Comparison of ENCODE assay signal across 9 cellular contexts in genomic region chr7:43669286-43670081, GRCh38. TPM values are rescaled to one million over a fixed set of nuclear protein-coding genes. Genes with fewer than 3 reads are reported as not detected.
A peak's percentile ranks its signal among the peaks of the same experiment; 100 is the strongest.
DNase-seq lines count a peak whose midpoint lies in the region; ATAC-seq and TF ChIP-seq lines count a peak whose summit lies in the region.
"Had no signal": no experiment of that assay in that cellular context is flagged by ENCODE, and none has a peak within 500 bp of the region (broad histone marks: within the 10 kb centered on the region; RNA-seq: fewer than 3 reads in every experiment).

No MANE protein-coding gene starts in this region.

- peak overlapping the region; percentile 95 for H2BK12ac ChIP-seq in H9 (ENCODE audit: insufficient read length, low read depth, low read length)

- no peaks in the 10 kb centered on the region; the same call in 1 of the 2 replicates for H3K4me1 ChIP-seq in H9 (ENCODE audit: insufficient read depth, low read length)

- no peak overlapping the region for H2AFZ ChIP-seq in H9 (ENCODE audit: low read length)

- no peak overlapping the region for H4K91ac ChIP-seq in H9 (ENCODE audit: insufficient read length, low read depth, low read length)

- H3K4me1 Mint-ChIP-seq in H9 = peaks cover 24 to 31% of the 10 kb centered on the region in 2 experiments

- H4K5ac ChIP-seq in H9 (ENCODE audit: insufficient read length, low read depth, low read length) = no peak overlapping the region

- DNase-seq in H9 (peak; percentile 96), dermis blood vessel endothelial cell (peak; percentile 25), NCI-H1105 (lab: John Stamatoyannopoulos, UW) (no peak), NCI-H187 treated with DMSO at 0.1 percent for 48 hours (lab: John Stamatoyannopoulos, UW) (no peak), NK-92 (lab: John Stamatoyannopoulos, UW; ENCODE audit: unreplicated experiment) (no peak)
- peak; percentile 65 for DNase-seq in activated CD4-positive, alpha-beta T cell treated with anti-CD3 and anti-CD28 coated beads, Interleukin-2, amount 50 U/mL, for 1 hour
- peak; percentile 24 to 47 (median 35) for DNase-seq in stimulated activated CD4-positive, alpha-beta T cell treated with anti-CD3 and anti-CD28 coated beads, TNF-alpha, amount 100 ng/mL, for 1 hour (ENCODE audit: low read depth in 3 of 3, low spot score in 1 of 3)
- DNase-seq: SIG-M5 had no signal

- no peak overlapping the region for H2BK5ac ChIP-seq in H9 (ENCODE audit: insufficient read length, low read length)

- H3K4ac ChIP-seq in H9 (ENCODE audit: low read depth, low read length) = no peak overlapping the region; the same call in 1 of the 2 replicates

- H3K23ac ChIP-seq in H9 (ENCODE audit: insufficient read length, low read depth, low read length) = no peak overlapping the region

- peak overlapping the region; percentile 50 for H3K18ac ChIP-seq in H9 (ENCODE audit: insufficient read length, low read depth, low read length)

- no peak overlapping the region for H3K56ac ChIP-seq in H9 (ENCODE audit: insufficient read length, low read depth, low read length)

- no peak overlapping the region; the same call in 1 of the 2 replicates for H2BK15ac ChIP-seq in H9 (ENCODE audit: low read depth, low read length)

- peaks cover 13 to 50% of the 10 kb centered on the region in 2 experiments; a peak in 4 of 5 replicates for H3K9me3 Mint-ChIP-seq in H9

- H3K27me3 Mint-ChIP-seq in H9 (ENCODE audit: low read depth) = no peaks in the 10 kb centered on the region

- no peak for ATAC-seq in HG02763 (IDR thresholded peaks at IDR 0.05; ENCODE audit: unreplicated experiment)

- no peaks in the 10 kb centered on the region for H3K27me3 ChIP-seq in H9 (ENCODE audit: insufficient read depth, low read length)

- H3K36me3 Mint-ChIP-seq in H9 (ENCODE audit: insufficient read depth in 1 of 3, low read depth in 3 of 3) = peaks cover 23 to 51% (median 50%) of the 10 kb centered on the region in 3 experiments

- H2BK20ac ChIP-seq in H9 (ENCODE audit: low read depth, low read length, poor library complexity, severe bottlenecking) = peak overlapping the region; percentile 49

- H3K27ac Mint-ChIP-seq in H9 = peak overlapping the region; percentile 5 to 99 (median 92); a peak in 4 of 7 replicates

- H3K27ac ChIP-seq in H9 (ENCODE audit: insufficient read length, low read depth, low read length) = peak overlapping the region; percentile 73

- no peaks in the 10 kb centered on the region for H3K9me3 ChIP-seq in H9 (ENCODE audit: control insufficient read depth, low read depth, low read length)

- peak overlapping the region; percentile 48 for H2BK120ac ChIP-seq in H9 (ENCODE audit: low read depth, low read length, poor library complexity, severe bottlenecking)

- TF ChIP-seq CTCF in H9 (conservative IDR thresholded peaks at IDR 0.05) = no peak

- H3K14ac ChIP-seq in H9 (ENCODE audit: insufficient read depth, low read length) = no peak overlapping the region; the same call in 1 of the 2 replicates

- peak overlapping the region; percentile 10 for H3K9ac ChIP-seq in H9 (ENCODE audit: extremely low read depth, insufficient read length, low read length)

- H4K8ac ChIP-seq in H9 (replicated peaks; ENCODE audit: insufficient read length, low read depth, low read length) = no peak overlapping the region

- H4K20me1 ChIP-seq in H9 (ENCODE audit: control insufficient read depth, insufficient read depth, insufficient read length) = no peaks in the 10 kb centered on the region

- peak overlapping the region; percentile 70 for H3T11ph ChIP-seq in H9 (ENCODE audit: low read length)

- H3K23me2 ChIP-seq in H9 (ENCODE audit: insufficient read length, low read depth, low read length, poor library complexity, severe bottlenecking) = no peaks in the 10 kb centered on the region

- peaks cover 3% of the 10 kb centered on the region for H3K79me1 ChIP-seq in H9 (ENCODE audit: insufficient read depth, low read depth, low read length, poor library complexity, severe bottlenecking)

- peaks cover 22% of the 10 kb centered on the region; the same call in 1 of the 2 replicates for H3K79me2 ChIP-seq in H9 (ENCODE audit: insufficient read depth, low read length)

- peak overlapping the region in 1 of 2 experiments; percentile 39; a peak in 2 of 5 replicates for H3K4me3 Mint-ChIP-seq in H9

- no CpG with 5 or more reads among the region's 15 CpGs for WGBS in H9 (ENCODE audit: extremely low coverage, insufficient read length, low lambda C conversion rate)

- H2AK5ac ChIP-seq in H9 (ENCODE audit: insufficient read length, low read length) = no peak overlapping the region

- H3K4me2 ChIP-seq in H9 (ENCODE audit: insufficient read depth, insufficient read length, low read length) = peak overlapping the region; percentile 29

RNA-seq across cellular contexts. Expression of gene COA1, which starts 59.8 kb away (rescaled TPM):
- total RNA-seq in H9 (2021) (132 and 138 TPM in 2 replicates), dermis blood vessel endothelial cell (37.2 and 47.3 TPM in 2 replicates)

Comparison
In these comparisons a context has a peak if more than half of its experiments do, and no peak if none do; other contexts are left out.
1. DNase-seq: peak in H9 (single experiment), activated CD4-positive, alpha-beta T cell treated with anti-CD3 and anti-CD28 coated beads, Interleukin-2, amount 50 U/mL, for 1 hour (single experiment), dermis blood vessel endothelial cell (single experiment) and stimulated activated CD4-positive, alpha-beta T cell treated with anti-CD3 and anti-CD28 coated beads, TNF-alpha, amount 100 ng/mL, for 1 hour (3 of 3); none in NCI-H1105 (single experiment), NCI-H187 treated with DMSO at 0.1 percent for 48 hours (single experiment) and NK-92 (single experiment).